1 cellular context compared by ENCODE assay signal in the genomic region with DNA sequence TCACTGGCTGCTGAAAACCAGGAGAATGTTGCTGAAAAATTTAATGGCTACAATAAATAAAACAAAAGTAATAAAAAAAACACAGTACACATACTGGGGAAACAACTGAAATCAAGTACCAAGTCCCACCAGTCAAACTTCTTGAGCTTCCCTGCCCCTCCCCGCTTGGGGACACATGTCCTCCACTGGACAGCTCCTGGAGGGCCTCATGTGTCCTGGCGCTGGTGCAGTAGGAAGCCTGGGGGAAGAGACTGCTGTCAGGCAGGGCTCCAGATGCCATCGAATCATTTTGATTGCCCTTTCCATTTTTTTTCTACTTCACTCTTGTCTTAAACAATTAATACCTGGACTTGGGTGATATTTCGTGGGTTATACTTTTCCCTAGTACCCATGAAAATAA.
TF ChIP-seq lines count a peak whose summit lies in the region.

No MANE protein-coding gene starts in this region.

TF ChIP-seq in GM23338, 12 proteins besides CTCF, POLR2A, EP300 and RAD21:
- TF ChIP-seq REST (IDR thresholded peaks at IDR 0.05; ENCODE audit: unreplicated experiment) = no peak
- TF ChIP-seq CREB1 (CRISPR knock-in tag; IDR thresholded peaks at IDR 0.05; ENCODE audit: low read depth) = no peak
- TF ChIP-seq POLR2AphosphoS5 (IDR thresholded peaks at IDR 0.05; ENCODE audit: low read depth) = no peak
- TF ChIP-seq EZH2 (IDR thresholded peaks at IDR 0.05; ENCODE audit: low read depth, unreplicated experiment) = no peak
- TF ChIP-seq JUNB (IDR thresholded peaks at IDR 0.05; ENCODE audit: unreplicated experiment) = no peak
- no peak for TF ChIP-seq STAT1 (IDR thresholded peaks at IDR 0.05; ENCODE audit: unreplicated experiment)
- no peak for TF ChIP-seq NANOG (IDR thresholded peaks at IDR 0.05; ENCODE audit: borderline replicate concordance)
